In the genomic region with DNA sequence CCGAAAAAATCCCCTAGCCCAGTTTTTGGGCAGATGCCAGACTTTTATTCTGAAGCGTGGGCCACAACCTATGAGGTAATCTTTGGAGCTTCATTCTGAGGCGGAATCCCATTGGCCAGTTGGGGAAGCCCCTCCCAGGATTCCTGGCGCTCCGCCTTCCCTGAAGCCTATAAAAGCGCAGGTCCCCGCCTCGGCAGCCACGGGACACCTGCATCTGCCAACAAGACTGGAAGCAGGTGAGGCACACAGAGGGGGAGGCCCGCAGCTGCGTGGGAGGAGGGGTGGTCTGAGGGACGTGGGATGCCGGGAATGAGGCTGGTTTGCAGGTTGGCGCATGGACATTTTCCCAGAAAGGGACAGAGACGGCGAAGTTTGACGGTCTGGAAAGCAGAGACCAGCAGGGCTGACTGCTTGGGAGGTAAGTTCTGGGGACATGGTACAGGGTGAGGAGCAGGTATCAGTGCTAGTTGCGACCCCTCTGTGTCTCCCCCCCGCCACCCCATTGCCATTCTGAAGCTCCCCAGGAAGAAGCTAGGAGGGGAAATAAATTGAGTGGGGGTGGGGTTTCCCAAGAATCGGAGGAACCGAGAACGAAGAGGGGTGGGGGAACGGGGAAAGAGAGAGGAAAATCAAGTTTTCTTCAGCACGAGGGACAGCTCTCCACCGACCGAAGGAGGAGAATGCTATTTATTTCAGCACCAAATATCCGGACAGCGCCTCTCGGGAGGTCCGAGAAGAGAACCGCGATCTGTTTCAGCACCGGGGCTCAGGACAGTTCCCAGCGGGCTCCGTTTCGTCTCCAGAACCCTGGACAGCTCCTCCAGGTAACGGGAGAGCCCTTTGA, we compare ENCODE assay signal across 1 cellular context.
A peak's percentile ranks its signal among the peaks of the same experiment; 100 is the strongest.
TF ChIP-seq lines count a peak whose summit lies in the region.

No MANE protein-coding gene starts in this region.

TF ChIP-seq in HepG2, 621 proteins besides CTCF, POLR2A, EP300 and RAD21 (continued from another document and continues in another):
- TF ChIP-seq, protein P1, sequence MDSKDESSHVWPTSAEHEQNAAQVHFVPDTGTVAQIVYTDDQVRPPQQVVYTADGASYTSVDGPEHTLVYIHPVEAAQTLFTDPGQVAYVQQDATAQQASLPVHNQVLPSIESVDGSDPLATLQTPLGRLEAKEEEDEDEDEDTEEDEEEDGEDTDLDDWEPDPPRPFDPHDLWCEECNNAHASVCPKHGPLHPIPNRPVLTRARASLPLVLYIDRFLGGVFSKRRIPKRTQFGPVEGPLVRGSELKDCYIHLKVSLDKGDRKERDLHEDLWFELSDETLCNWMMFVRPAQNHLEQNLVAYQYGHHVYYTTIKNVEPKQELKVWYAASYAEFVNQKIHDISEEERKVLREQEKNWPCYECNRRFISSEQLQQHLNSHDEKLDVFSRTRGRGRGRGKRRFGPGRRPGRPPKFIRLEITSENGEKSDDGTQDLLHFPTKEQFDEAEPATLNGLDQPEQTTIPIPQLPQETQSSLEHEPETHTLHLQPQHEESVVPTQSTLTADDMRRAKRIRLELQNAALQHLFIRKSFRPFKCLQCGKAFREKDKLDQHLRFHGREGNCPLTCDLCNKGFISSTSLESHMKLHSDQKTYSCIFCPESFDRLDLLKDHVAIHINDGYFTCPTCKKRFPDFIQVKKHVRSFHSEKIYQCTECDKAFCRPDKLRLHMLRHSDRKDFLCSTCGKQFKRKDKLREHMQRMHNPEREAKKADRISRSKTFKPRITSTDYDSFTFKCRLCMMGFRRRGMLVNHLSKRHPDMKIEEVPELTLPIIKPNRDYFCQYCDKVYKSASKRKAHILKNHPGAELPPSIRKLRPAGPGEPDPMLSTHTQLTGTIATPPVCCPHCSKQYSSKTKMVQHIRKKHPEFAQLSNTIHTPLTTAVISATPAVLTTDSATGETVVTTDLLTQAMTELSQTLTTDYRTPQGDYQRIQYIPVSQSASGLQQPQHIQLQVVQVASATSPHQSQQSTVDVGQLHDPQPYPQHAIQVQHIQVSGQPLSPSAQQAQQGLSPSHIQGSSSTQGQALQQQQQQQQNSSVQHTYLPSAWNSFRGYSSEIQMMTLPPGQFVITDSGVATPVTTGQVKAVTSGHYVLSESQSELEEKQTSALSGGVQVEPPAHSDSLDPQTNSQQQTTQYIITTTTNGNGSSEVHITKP (CRISPR knock-in tag; IDR thresholded peaks at IDR 0.05; ENCODE audit: low read depth), result peak; percentile 97
- no peak for TF ChIP-seq ATF7 (IDR thresholded peaks at IDR 0.05)
- peak; percentile 95 for TF ChIP-seq ATF7 (CRISPR knock-in tag; IDR thresholded peaks at IDR 0.05)
- TF ChIP-seq ARNT (IDR thresholded peaks at IDR 0.05), result no peak
- peak; percentile 74 for TF ChIP-seq SP2 (CRISPR knock-in tag; IDR thresholded peaks at IDR 0.05)
- TF ChIP-seq ZNF431 (CRISPR knock-in tag; IDR thresholded peaks at IDR 0.05; ENCODE audit: borderline replicate concordance, low read depth), result peak; percentile 100
- TF ChIP-seq YEATS2 (CRISPR knock-in tag; IDR thresholded peaks at IDR 0.05; ENCODE audit: borderline replicate concordance), result peak; percentile 99
- TF ChIP-seq ZMYM3 (CRISPR knock-in tag; IDR thresholded peaks at IDR 0.05), result peak; percentile 91
- TF ChIP-seq ZNF44 (CRISPR knock-in tag; IDR thresholded peaks at IDR 0.05), result peak; percentile 100
- peak; percentile 98 for TF ChIP-seq NCOA2 (CRISPR knock-in tag; IDR thresholded peaks at IDR 0.05)
- peak; percentile 99 for TF ChIP-seq ARID5B (CRISPR knock-in tag; IDR thresholded peaks at IDR 0.05)
- peak; percentile 99 for TF ChIP-seq HIVEP1 (CRISPR knock-in tag; IDR thresholded peaks at IDR 0.05)
- peak; percentile 100 for TF ChIP-seq ZNF124 (CRISPR knock-in tag; IDR thresholded peaks at IDR 0.05)
- TF ChIP-seq IKZF1 (IDR thresholded peaks at IDR 0.05), result no peak
- TF ChIP-seq, protein P2, sequence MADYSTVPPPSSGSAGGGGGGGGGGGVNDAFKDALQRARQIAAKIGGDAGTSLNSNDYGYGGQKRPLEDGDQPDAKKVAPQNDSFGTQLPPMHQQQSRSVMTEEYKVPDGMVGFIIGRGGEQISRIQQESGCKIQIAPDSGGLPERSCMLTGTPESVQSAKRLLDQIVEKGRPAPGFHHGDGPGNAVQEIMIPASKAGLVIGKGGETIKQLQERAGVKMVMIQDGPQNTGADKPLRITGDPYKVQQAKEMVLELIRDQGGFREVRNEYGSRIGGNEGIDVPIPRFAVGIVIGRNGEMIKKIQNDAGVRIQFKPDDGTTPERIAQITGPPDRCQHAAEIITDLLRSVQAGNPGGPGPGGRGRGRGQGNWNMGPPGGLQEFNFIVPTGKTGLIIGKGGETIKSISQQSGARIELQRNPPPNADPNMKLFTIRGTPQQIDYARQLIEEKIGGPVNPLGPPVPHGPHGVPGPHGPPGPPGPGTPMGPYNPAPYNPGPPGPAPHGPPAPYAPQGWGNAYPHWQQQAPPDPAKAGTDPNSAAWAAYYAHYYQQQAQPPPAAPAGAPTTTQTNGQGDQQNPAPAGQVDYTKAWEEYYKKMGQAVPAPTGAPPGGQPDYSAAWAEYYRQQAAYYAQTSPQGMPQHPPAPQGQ (CRISPR knock-in tag; IDR thresholded peaks at IDR 0.05; ENCODE audit: borderline replicate concordance), result peak; percentile 90; the same call in 1 of the 2 replicates
- TF ChIP-seq XRCC5 (optimal IDR thresholded peaks at IDR 0.05; ENCODE audit: low read length), result peak; percentile 96
- peak; percentile 100 for TF ChIP-seq ELF4 (CRISPR knock-in tag; IDR thresholded peaks at IDR 0.05; ENCODE audit: borderline replicate concordance)
- TF ChIP-seq MTA1 (CRISPR knock-in tag; IDR thresholded peaks at IDR 0.05; ENCODE audit: borderline replicate concordance), result peak; percentile 82; the same call in 1 of the 2 replicates
- TF ChIP-seq KLF12 (CRISPR knock-in tag; IDR thresholded peaks at IDR 0.05; ENCODE audit: borderline replicate concordance), result peak; percentile 100
- peak; percentile 99 for TF ChIP-seq ZNF276 (CRISPR knock-in tag; IDR thresholded peaks at IDR 0.05; ENCODE audit: low read depth)
- 0 out of 2 replicates have a peak, but pooled peaks have one; percentile 53 for TF ChIP-seq ADNP (CRISPR knock-in tag; IDR thresholded peaks at IDR 0.05)
- TF ChIP-seq E2F2 (CRISPR knock-in tag; IDR thresholded peaks at IDR 0.05; ENCODE audit: borderline replicate concordance), result peak; percentile 100; the same call in 1 of the 2 replicates
- TF ChIP-seq CHD4 (IDR thresholded peaks at IDR 0.05; ENCODE audit: borderline replicate concordance, low read length), result no peak
- TF ChIP-seq, protein P3, sequence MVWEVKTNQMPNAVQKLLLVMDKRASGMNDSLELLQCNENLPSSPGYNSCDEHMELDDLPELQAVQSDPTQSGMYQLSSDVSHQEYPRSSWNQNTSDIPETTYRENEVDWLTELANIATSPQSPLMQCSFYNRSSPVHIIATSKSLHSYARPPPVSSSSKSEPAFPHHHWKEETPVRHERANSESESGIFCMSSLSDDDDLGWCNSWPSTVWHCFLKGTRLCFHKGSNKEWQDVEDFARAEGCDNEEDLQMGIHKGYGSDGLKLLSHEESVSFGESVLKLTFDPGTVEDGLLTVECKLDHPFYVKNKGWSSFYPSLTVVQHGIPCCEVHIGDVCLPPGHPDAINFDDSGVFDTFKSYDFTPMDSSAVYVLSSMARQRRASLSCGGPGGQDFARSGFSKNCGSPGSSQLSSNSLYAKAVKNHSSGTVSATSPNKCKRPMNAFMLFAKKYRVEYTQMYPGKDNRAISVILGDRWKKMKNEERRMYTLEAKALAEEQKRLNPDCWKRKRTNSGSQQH (CRISPR knock-in tag; IDR thresholded peaks at IDR 0.05; ENCODE audit: low read depth), result peak; percentile 100
- TF ChIP-seq ZFAT (CRISPR knock-in tag; conservative IDR thresholded peaks at IDR 0.05), result peak; percentile 98
- peak; percentile 83 for TF ChIP-seq HNF4G (IDR thresholded peaks at IDR 0.05; ENCODE audit: borderline replicate concordance, low read depth, low read length)
- TF ChIP-seq HNF4G (CRISPR knock-in tag; IDR thresholded peaks at IDR 0.05; ENCODE audit: borderline replicate concordance, low read depth), result peak; percentile 99
- TF ChIP-seq SKIL (CRISPR knock-in tag; IDR thresholded peaks at IDR 0.05; ENCODE audit: borderline replicate concordance), result peak; percentile 93
- TF ChIP-seq KDM5A (IDR thresholded peaks at IDR 0.05; ENCODE audit: borderline replicate concordance, low read length), result no peak
- TF ChIP-seq SMAD9 (CRISPR knock-in tag; IDR thresholded peaks at IDR 0.05), result peak; percentile 100
- TF ChIP-seq ATF6 (CRISPR knock-in tag; conservative IDR thresholded peaks at IDR 0.05), result peak; percentile 100
- TF ChIP-seq CENPBD1 (CRISPR knock-in tag; IDR thresholded peaks at IDR 0.05; ENCODE audit: borderline replicate concordance, low read depth), result peak; percentile 100
